Comparison of ENCODE assay signal across 8 cellular contexts in genomic region chr11:6925636-6926207, GRCh38. TPM values are rescaled to one million over a fixed set of nuclear protein-coding genes. Genes with fewer than 3 reads are reported as not detected.
DNase-seq lines count a peak whose midpoint lies in the region; ATAC-seq and TF ChIP-seq lines count a peak whose summit lies in the region.

No MANE protein-coding gene starts in this region.

- TF ChIP-seq CTCF in sigmoid colon (IDR thresholded peaks at IDR 0.05), result no peak

- H3K4me3 Mint-ChIP-seq in activated CD4-positive, alpha-beta T cell treated with anti-CD3 and anti-CD28 coated beads for 36 hours, result peak overlapping the region; percentile 80
- peak overlapping the region; percentile 55 to 85 (median 79) for H3K4me3 Mint-ChIP-seq in T-cell

- intact Hi-C loops in activated CD4-positive, alpha-beta T cell treated with anti-CD3 and anti-CD28 coated beads for 36 hours (cut with DNase I, micrococcal nuclease), result loop anchor here in 1 of 2 experiments (5.0 kb wide), 1 partner anchor 113 kb away; no protein-coding TSS in a partner anchor
- intact Hi-C loops in sigmoid colon (cut with DNase I), result loop anchor here (1.0 to 10.0 kb wide), 2 partner anchors 69 to 94 kb away; no protein-coding TSS in a partner anchor

- H3K4me3 ChIP-seq in sigmoid colon, result peak overlapping the region in 3 of 4 donors; percentile 49 to 70 (median 62)

- POLR2A ChIA-PET in activated CD4-positive, alpha-beta T cell treated with anti-CD3 and anti-CD28 coated beads for 36 hours (lab: Charles Lee), result no interaction called here
- POLR2A ChIA-PET in T-cell (lab: Charles Lee), result no interaction called here

- H3K27me3 Mint-ChIP-seq in activated CD4-positive, alpha-beta T cell treated with anti-CD3 and anti-CD28 coated beads for 36 hours, result peaks cover 37% of the 10 kb centered on the region
- H3K27me3 Mint-ChIP-seq in T-cell, result peaks cover 29 to 62% of the 10 kb centered on the region in 2 donors

- H3K9me3 ChIP-seq in sigmoid colon, result no peaks in the 10 kb centered on the region

- WGBS in sigmoid colon, 2 donors, result 51 to 62% methylated on average over 2 of the region's 2 CpGs

- ATAC-seq in activated CD4-positive, alpha-beta T cell treated with anti-CD3 and anti-CD28 coated beads for 36 hours, result peak; percentile 25
- ATAC-seq in HG02973 (IDR thresholded peaks at IDR 0.05; ENCODE audit: unreplicated experiment), result peak; percentile 8
- peak in 2 of 4 experiments; percentile 16 to 59 for ATAC-seq in T-cell (replicated peaks in 1 of 4)

- H3K36me3 Mint-ChIP-seq in activated CD4-positive, alpha-beta T cell treated with anti-CD3 and anti-CD28 coated beads for 36 hours (ENCODE audit: low read depth), result no peaks in the 10 kb centered on the region
- H3K36me3 Mint-ChIP-seq in T-cell, result no peaks in the 10 kb centered on the region

- H3K27me3 ChIP-seq in sigmoid colon, result no peaks in the 10 kb centered on the region

- DNase-seq in activated CD4-positive, alpha-beta T cell treated with anti-CD3 and anti-CD28 coated beads for 36 hours, result no peak
- no peak for DNase-seq in activated CD4-positive, alpha-beta T cell treated with anti-CD3 and anti-CD28 coated beads for 48 hours
- no peak for DNase-seq in T-cell
- peak; percentile 18 for DNase-seq in glomerular visceral epithelial cell (ENCODE audit: extremely low spot score)
- no peak for DNase-seq in sigmoid colon
- DNase-seq in HUDEP-2 (lab: John Stamatoyannopoulos, UW; ENCODE audit: unreplicated experiment in 76 of 76), result no peak
- DNase-seq in AML-193 (lab: John Stamatoyannopoulos, UW), result no peak

- CTCF ChIA-PET in activated CD4-positive, alpha-beta T cell treated with anti-CD3 and anti-CD28 coated beads for 36 hours (lab: Charles Lee), result no interaction called here
- CTCF ChIA-PET in T-cell (lab: Charles Lee), result interaction anchor here in 1 of 2 donors (0.6 kb wide), 1 partner anchor 464 kb away, joined by 3 read pairs; no protein-coding TSS in a partner anchor

- TF ChIP-seq EP300 in sigmoid colon (IDR thresholded peaks at IDR 0.05), result no peak

- H3K4me1 ChIP-seq in sigmoid colon, result peaks cover 0 to 15% (median 10%) of the 10 kb centered on the region in 4 donors

- peak overlapping the region; percentile 51 for H3K27ac Mint-ChIP-seq in activated CD4-positive, alpha-beta T cell treated with anti-CD3 and anti-CD28 coated beads for 36 hours
- H3K27ac Mint-ChIP-seq in T-cell, result peak overlapping the region in 1 of 2 donors; percentile 0

- H3K4me1 Mint-ChIP-seq in activated CD4-positive, alpha-beta T cell treated with anti-CD3 and anti-CD28 coated beads for 36 hours, result peaks cover 23% of the 10 kb centered on the region
- peaks cover 19 to 25% (median 21%) of the 10 kb centered on the region in 3 donors for H3K4me1 Mint-ChIP-seq in T-cell

- peak overlapping the region; percentile 38 to 67 (median 64) for H3K27ac ChIP-seq in sigmoid colon

- no peaks in the 10 kb centered on the region for H3K9me3 Mint-ChIP-seq in activated CD4-positive, alpha-beta T cell treated with anti-CD3 and anti-CD28 coated beads for 36 hours (ENCODE audit: low read depth)
- no peaks in the 10 kb centered on the region for H3K9me3 Mint-ChIP-seq in T-cell

- no peak for TF ChIP-seq POLR2A in sigmoid colon (IDR thresholded peaks at IDR 0.05)

- H3K36me3 ChIP-seq in sigmoid colon, result no peaks in the 10 kb centered on the region

RNA-seq across cellular contexts. Expression of gene ZNF215, which starts 0.5 kb away (rescaled TPM):
- 1 to 10 TPM; 3.6 TPM for total RNA-seq in activated CD4-positive, alpha-beta T cell treated with anti-CD3 and anti-CD28 coated beads for 36 hours
- under 1 TPM in 4 of 5 donors, not detected in 1; 0.10 to 0.70 (median 0.39) TPM for total RNA-seq in T-cell
- total RNA-seq in sigmoid colon, result 1 to 10 TPM in 2 of 4 donors, under 1 TPM in 2; 0.41 to 3.0 (median 0.78) TPM
- polyA plus RNA-seq in sigmoid colon, result 1 to 10 TPM in 2 of 3 donors, under 1 TPM in 1; 0.46 to 1.7 (median 1.2) TPM

RNA-seq across cellular contexts. Expression of gene OR2D3, which starts 4.9 kb away (rescaled TPM):
- total RNA-seq in activated CD4-positive, alpha-beta T cell treated with anti-CD3 and anti-CD28 coated beads for 36 hours, result not detected
- total RNA-seq in T-cell (not detected), sigmoid colon (not detected)
- not detected for polyA plus RNA-seq in sigmoid colon

RNA-seq across cellular contexts. Expression of gene OR2D2, which starts 33.4 kb away (rescaled TPM):
- under 1 TPM; 0.32 to 0.44 TPM for total RNA-seq in activated CD4-positive, alpha-beta T cell treated with anti-CD3 and anti-CD28 coated beads for 36 hours
- total RNA-seq in T-cell (not detected), sigmoid colon (not detected)
- polyA plus RNA-seq in sigmoid colon, result not detected

RNA-seq across cellular contexts. Expression of gene OR10A4, which starts 49.3 kb away (rescaled TPM):
- total RNA-seq in activated CD4-positive, alpha-beta T cell treated with anti-CD3 and anti-CD28 coated beads for 36 hours, result not detected
- total RNA-seq in T-cell (not detected), sigmoid colon (not detected)
- polyA plus RNA-seq in sigmoid colon, result not detected
